In genomic region chr6:100595456-100595855, GRCh38 we compare ENCODE assay signal across 19 cellular contexts.
DNase-seq lines count a peak whose midpoint lies in the region; ATAC-seq, FAIRE-seq and TF ChIP-seq lines count a peak whose summit lies in the region.
"Had no signal": no experiment of that assay in that cellular context is flagged by ENCODE, and none has a peak within 500 bp of the region (broad histone marks: within the 10 kb centered on the region; RNA-seq: fewer than 3 reads in every experiment).

No MANE protein-coding gene starts in this region.

- dilution Hi-C loops in endothelial cell of umbilical vein (cut with MboI; ENCODE audit: extremely low pct_ligation_motif_present, low sequenced_read_pairs), result no loop called here

- DNase-seq in NCI-H69 (lab: John Stamatoyannopoulos, UW), result peak; percentile 34
- DNase-seq in endothelial cell of umbilical vein (ENCODE audit: low read depth, low spot score), result no peak
- peak; percentile 53 for DNase-seq in medulla oblongata (ENCODE audit: extremely low spot score)
- peak; percentile 46 for DNase-seq in superior temporal gyrus (ENCODE audit: extremely low spot score)
- DNase-seq in cortex of kidney (lab: John Stamatoyannopoulos, UW), result no peak
- no peak for DNase-seq in stimulated activated naive CD4-positive, alpha-beta T cell treated with Interleukin-2 at 50 U/mL for 16 hours (lab: John Stamatoyannopoulos, UW)
- DNase-seq in effector memory CD8-positive, alpha-beta T cell, result no peak
- DNase-seq: BE2C; C1 segment of cervical spinal cord; CD4-positive, CD25-positive, alpha-beta regulatory T cell; CD8-positive, alpha-beta memory T cell; COR-L47; DMS153; DMS79; GDM1; HCEC 1CT had no signal

- no peaks in the 10 kb centered on the region for H3K36me3 ChIP-seq in endothelial cell of umbilical vein (ENCODE audit: control insufficient read depth in 2 of 2, extremely low read depth in 1 of 2, insufficient read depth in 2 of 2, low read length in 2 of 2)
- H3K36me3 ChIP-seq: BE2C had no signal

- H3K36me3 Mint-ChIP-seq in effector memory CD8-positive, alpha-beta T cell (ENCODE audit: insufficient read depth), result no peaks in the 10 kb centered on the region

- H3K27me3 Mint-ChIP-seq in effector memory CD8-positive, alpha-beta T cell, result no peaks in the 10 kb centered on the region
- H3K27me3 Mint-ChIP-seq: CD4-positive, CD25-positive, alpha-beta regulatory T cell had no signal

- H3K4me1 Mint-ChIP-seq in effector memory CD8-positive, alpha-beta T cell (ENCODE audit: low read depth in 2 of 2), result no peaks in the 10 kb centered on the region
- H3K4me1 Mint-ChIP-seq: CD8-positive, alpha-beta memory T cell had no signal

- no peak overlapping the region for H3K4me3 Mint-ChIP-seq in effector memory CD8-positive, alpha-beta T cell
- H3K4me3 Mint-ChIP-seq: CD4-positive, CD25-positive, alpha-beta regulatory T cell; CD8-positive, alpha-beta memory T cell; GM23338 had no signal

- no peak for TF ChIP-seq CTCF in endothelial cell of umbilical vein (IDR thresholded peaks at IDR 0.05; ENCODE audit: extremely low read depth in 1 of 2, insufficient read depth in 1 of 2, low read depth in 1 of 2, low read length in 2 of 2)

- H2AFZ ChIP-seq in endothelial cell of umbilical vein (ENCODE audit: low read depth, low read length), result no peak overlapping the region
- H2AFZ ChIP-seq: GM23338 had no signal

- CTCF ChIA-PET in endothelial cell of umbilical vein (lab: Charles Lee), result no interaction called here

- no peaks in the 10 kb centered on the region for H4K20me1 ChIP-seq in endothelial cell of umbilical vein (replicated peaks; ENCODE audit: control insufficient read depth, extremely low read depth, insufficient read depth, low read length)

- no peak overlapping the region for H3K9ac ChIP-seq in endothelial cell of umbilical vein (replicated peaks; ENCODE audit: extremely low read depth, insufficient read depth, low read length)

- H3K4me3 ChIP-seq in endothelial cell of umbilical vein (replicated peaks in 1 of 3; ENCODE audit: insufficient read depth in 1 of 3, low read depth in 1 of 3, low read length in 3 of 3), result no peak overlapping the region
- H3K4me3 ChIP-seq: GM23338 had no signal

- H3K27me3 ChIP-seq in endothelial cell of umbilical vein (ENCODE audit: control insufficient read depth in 2 of 2, insufficient read depth in 2 of 2, low read length in 2 of 2), result no peaks in the 10 kb centered on the region
- H3K27me3 ChIP-seq: BE2C had no signal

- BruUV-seq in endothelial cell of umbilical vein (replicated peaks; lab: Mats Ljungman, UMichigan), result no TSS peak

- no peaks in the 10 kb centered on the region for H3K9me3 ChIP-seq in endothelial cell of umbilical vein (replicated peaks; ENCODE audit: control insufficient read depth, insufficient read depth, low read length)
- H3K9me3 ChIP-seq: BE2C had no signal

- POLR2A ChIA-PET in endothelial cell of umbilical vein (lab: Charles Lee), result no interaction called here

- H3K4me1 ChIP-seq in endothelial cell of umbilical vein (ENCODE audit: control insufficient read depth, extremely low read depth, insufficient read depth, low read length), result no peaks in the 10 kb centered on the region
- H3K4me1 ChIP-seq: BE2C had no signal

- no peak for ATAC-seq in effector memory CD8-positive, alpha-beta T cell (replicated peaks)
- ATAC-seq: GM23338 had no signal

- H3K4me2 ChIP-seq in endothelial cell of umbilical vein (ENCODE audit: insufficient read depth, low read length), result no peak overlapping the region
- H3K4me2 ChIP-seq: GM23338 had no signal

- H3K27ac Mint-ChIP-seq in effector memory CD8-positive, alpha-beta T cell, result no peak overlapping the region
- H3K27ac Mint-ChIP-seq: CD4-positive, CD25-positive, alpha-beta regulatory T cell; CD8-positive, alpha-beta memory T cell; GM23338 had no signal

- H3K9me3 Mint-ChIP-seq in effector memory CD8-positive, alpha-beta T cell, result no peaks in the 10 kb centered on the region
- H3K9me3 Mint-ChIP-seq: CD8-positive, alpha-beta memory T cell; GM23338 had no signal

- TF ChIP-seq POLR2A in endothelial cell of umbilical vein (IDR thresholded peaks at IDR 0.05; ENCODE audit: low read depth, low read length), result no peak

- intact Hi-C loops in endothelial cell of umbilical vein (cut with micrococcal nuclease), result no loop called here

- peak; percentile 63 for FAIRE-seq in endothelial cell of umbilical vein (lab: Jason Lieb, UNC)
- FAIRE-seq: GM12892, H54 had no signal

- H3K27ac ChIP-seq in endothelial cell of umbilical vein (ENCODE audit: insufficient read depth, low read depth, low read length), result no peak overlapping the region

- no peaks in the 10 kb centered on the region for H3K79me2 ChIP-seq in endothelial cell of umbilical vein (ENCODE audit: control insufficient read depth, insufficient read depth, low read length)

- H3K9me1 ChIP-seq in endothelial cell of umbilical vein (replicated peaks; ENCODE audit: control insufficient read depth, extremely low read depth, insufficient read depth, low read length), result no peaks in the 10 kb centered on the region

TF ChIP-seq in endothelial cell of umbilical vein, 7 proteins besides CTCF, POLR2A, EP300 and RAD21:
- TF ChIP-seq GATA2 (IDR thresholded peaks at IDR 0.05; ENCODE audit: insufficient read depth, insufficient read length, low read depth, low read length), result no peak
- TF ChIP-seq JUN (IDR thresholded peaks at IDR 0.05; ENCODE audit: borderline replicate concordance, insufficient read depth, insufficient read length, low read depth), result no peak
- TF ChIP-seq FOS (IDR thresholded peaks at IDR 0.05; ENCODE audit: borderline replicate concordance, insufficient read depth, low read length), result no peak
- TF ChIP-seq MAX (IDR thresholded peaks at IDR 0.05; ENCODE audit: insufficient read depth, insufficient read length), result no peak
- no peak for TF ChIP-seq POLR2AphosphoS5 (IDR thresholded peaks at IDR 0.05; ENCODE audit: insufficient read depth, low read depth, low read length)
- no peak for TF ChIP-seq EZH2 (IDR thresholded peaks at IDR 0.05; ENCODE audit: borderline replicate concordance, low read depth, low read length, severe bottlenecking)
- TF ChIP-seq MYC (IDR thresholded peaks at IDR 0.05; ENCODE audit: low read depth, low read length), result no peak
TF ChIP-seq in endothelial cell of umbilical vein: peak in this region for 0.

Comparison
In these comparisons a context has a peak if more than half of its experiments do, and no peak if none do; other contexts are left out.
1. DNase-seq: peak in NCI-H69 (single experiment), medulla oblongata (single experiment) and superior temporal gyrus (single experiment); none in endothelial cell of umbilical vein (single experiment), cortex of kidney (single experiment), stimulated activated naive CD4-positive, alpha-beta T cell treated with Interleukin-2 at 50 U/mL for 16 hours (single experiment) and effector memory CD8-positive, alpha-beta T cell (0 of 3).